Comparison of ENCODE assay signal across 8 cellular contexts in the genomic region with DNA sequence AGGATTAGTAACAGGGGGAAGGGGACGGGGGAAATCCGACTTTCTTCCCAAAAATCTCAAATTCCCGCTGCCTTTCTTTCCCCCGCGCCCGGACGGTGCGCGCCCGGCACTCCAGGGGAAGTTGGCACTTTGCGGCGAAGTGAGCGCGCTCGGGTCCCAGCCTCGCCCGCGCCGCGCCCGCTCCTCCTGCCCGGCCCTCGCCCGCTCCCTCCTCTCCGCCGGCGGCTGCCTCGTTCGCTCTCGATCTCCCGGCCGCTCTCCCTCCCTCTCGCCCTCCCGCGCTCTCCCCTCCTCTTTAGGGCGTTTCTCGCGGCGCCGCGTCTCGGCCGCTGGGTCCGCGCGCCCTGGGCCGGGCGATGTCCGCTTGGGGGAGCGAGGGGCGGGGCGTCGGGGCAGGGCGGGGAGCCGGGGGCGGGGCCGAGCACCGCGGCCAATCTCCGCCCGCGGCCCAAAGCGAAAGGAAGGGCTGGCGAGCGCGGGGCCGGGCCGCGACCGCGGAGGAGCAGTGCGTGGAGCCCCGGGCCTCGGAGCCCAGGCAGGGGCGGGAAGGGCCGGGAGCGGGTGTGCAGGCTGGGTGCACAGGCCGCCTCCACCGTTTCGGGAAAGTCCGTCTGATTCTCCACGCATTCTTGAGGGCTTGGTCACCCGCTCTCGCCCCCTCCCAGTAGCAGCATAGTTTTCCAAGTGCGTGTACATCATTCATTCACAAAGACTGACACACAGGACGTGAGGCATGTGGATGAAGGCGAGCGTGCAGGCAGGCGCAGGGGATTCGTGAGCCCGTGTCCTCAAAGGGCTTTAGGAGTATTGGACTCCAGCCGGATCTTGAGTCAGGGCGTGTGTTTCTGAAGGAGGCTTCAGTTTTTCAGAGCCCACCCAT.
DNase-seq lines count a peak whose midpoint lies in the region; ATAC-seq and TF ChIP-seq lines count a peak whose summit lies in the region.

No MANE protein-coding gene starts in this region.

- H3K4me3 Mint-ChIP-seq in CD14-positive monocyte: peak overlapping the region; percentile 88 to 91

- peak; percentile 78 for ATAC-seq in GM19351 (IDR thresholded peaks at IDR 0.05; ENCODE audit: unreplicated experiment)
- ATAC-seq in HG03469 (IDR thresholded peaks at IDR 0.05; ENCODE audit: unreplicated experiment): peak; percentile 59

- no peak for TF ChIP-seq CTCF in CD14-positive monocyte (IDR thresholded peaks at IDR 0.05)

- H3K27me3 Mint-ChIP-seq in CD14-positive monocyte (ENCODE audit: low read depth in 3 of 3): peaks cover 13 to 21% (median 15%) of the 10 kb centered on the region in 3 donors

- peak overlapping the region; percentile 93 for H3K27ac ChIP-seq in effector memory CD4-positive, alpha-beta T cell (ENCODE audit: insufficient read depth, low read length, poor library complexity, severe bottlenecking)

- peaks cover 0 to 2% (median 0%) of the 10 kb centered on the region in 7 donors for H3K9me3 Mint-ChIP-seq in CD14-positive monocyte

- H3K4me3 ChIP-seq in effector memory CD4-positive, alpha-beta T cell (ENCODE audit: insufficient read depth, low read depth, low read length, poor library complexity, severe bottlenecking): peak overlapping the region; percentile 90

- H3K36me3 Mint-ChIP-seq in CD14-positive monocyte: peaks cover 4 to 5% of the 10 kb centered on the region in 2 donors

- peaks cover 40% of the 10 kb centered on the region for H3K4me1 ChIP-seq in effector memory CD4-positive, alpha-beta T cell (ENCODE audit: control insufficient read depth, insufficient read depth, low read length, poor library complexity, severe bottlenecking)

- no peaks in the 10 kb centered on the region for H3K27me3 ChIP-seq in effector memory CD4-positive, alpha-beta T cell (replicated peaks; ENCODE audit: control insufficient read depth, insufficient read depth, low read length, poor library complexity, severe bottlenecking)

- intact Hi-C loops in CD14-positive monocyte (cut with micrococcal nuclease): loop anchor here in 1 of 2 donors (2.0 to 5.0 kb wide), 2 partner anchors 30 to 110 kb away; no protein-coding TSS in a partner anchor

- DNase-seq in CD14-positive monocyte (ENCODE audit: low spot score) (peak; percentile 79), NCI-H82 (lab: John Stamatoyannopoulos, UW) (peak; percentile 90), medulla oblongata (ENCODE audit: extremely low spot score) (peak; percentile 94)
- DNase-seq in activated CD8-positive, alpha-beta memory T cell treated with anti-CD3 and anti-CD28 coated beads for 24 hours: peak; percentile 95
- DNase-seq in effector memory CD4-positive, alpha-beta T cell: peak; percentile 76 to 85 (median 83)
- peak; percentile 70 to 79 (median 71) for DNase-seq in stimulated activated CD4-positive, alpha-beta T cell treated with anti-CD3 and anti-CD28 coated beads, TNF-alpha, amount 100 ng/mL, for 4 hours (ENCODE audit: low read depth in 3 of 3)

- H3K9me3 ChIP-seq in effector memory CD4-positive, alpha-beta T cell (ENCODE audit: control insufficient read depth, low read length): no peaks in the 10 kb centered on the region

- H3K27ac Mint-ChIP-seq in CD14-positive monocyte: peak overlapping the region; percentile 60 to 92 (median 85)

- peaks cover 33% of the 10 kb centered on the region for H3K4me1 Mint-ChIP-seq in CD14-positive monocyte

- peaks cover 24% of the 10 kb centered on the region for H3K36me3 ChIP-seq in effector memory CD4-positive, alpha-beta T cell (ENCODE audit: control insufficient read depth, insufficient read depth, low read length)

Comparison
In these comparisons a context has a peak if more than half of its experiments do, and no peak if none do; other contexts are left out.
1. Peak in every context shown above with its lines: DNase-seq, ATAC-seq, H3K4me3 ChIP-seq and H3K27ac ChIP-seq.